ENCODE assay signal across 12 cellular contexts in the genomic region with DNA sequence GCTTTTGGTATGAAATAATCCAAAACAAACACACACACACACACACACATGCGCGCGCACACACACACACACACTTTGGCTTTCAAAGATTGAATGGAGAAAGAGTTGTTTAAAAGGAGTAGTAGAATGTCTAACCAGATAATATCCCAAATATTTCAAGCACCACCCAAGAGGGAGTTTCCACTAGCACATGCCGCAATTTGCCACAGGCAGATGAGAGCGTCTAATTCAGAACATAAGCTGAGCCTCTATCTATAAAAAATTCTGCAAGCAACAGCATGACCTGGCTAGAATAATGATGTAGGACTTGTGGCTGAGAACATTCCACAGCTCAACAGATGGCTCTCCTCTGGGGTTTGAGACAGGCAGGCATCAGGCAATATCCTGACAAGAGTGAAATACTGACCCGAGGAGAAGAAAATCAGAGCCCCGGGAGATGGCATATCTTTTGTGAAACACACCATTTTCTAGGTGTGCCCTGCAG.
A peak's percentile ranks its signal among the peaks of the same experiment; 100 is the strongest.
DNase-seq lines count a peak whose midpoint lies in the region; ATAC-seq and TF ChIP-seq lines count a peak whose summit lies in the region.
"Had no signal": no experiment of that assay in that cellular context is flagged by ENCODE, and none has a peak within 500 bp of the region (broad histone marks: within the 10 kb centered on the region; RNA-seq: fewer than 3 reads in every experiment).

No MANE protein-coding gene starts in this region.

- H3K4me3 ChIP-seq in astrocyte of the cerebellum (ENCODE audit: low read depth, low read length) (no peak overlapping the region), heart left ventricle (no peak overlapping the region), gastrocnemius medialis (no peak overlapping the region)
- H3K4me3 ChIP-seq: transverse colon had no signal

- WGBS in heart left ventricle, 4 donors, result 53 to 67% (median 54%) methylated on average over 7 of the region's 7 CpGs

- no peak for TF ChIP-seq CTCF in astrocyte of the cerebellum (IDR thresholded peaks at IDR 0.05; ENCODE audit: low read depth, low read length, missing control alignments)
- TF ChIP-seq CTCF in heart left ventricle (IDR thresholded peaks at IDR 0.05), result no peak
- TF ChIP-seq CTCF in gastrocnemius medialis (IDR thresholded peaks at IDR 0.05 in 4 of 5, conservative IDR thresholded peaks at IDR 0.05 in 1 of 5), result no peak

- H3K9me3 ChIP-seq in heart left ventricle (no peaks in the 10 kb centered on the region), gastrocnemius medialis (no peaks in the 10 kb centered on the region)
- H3K9me3 ChIP-seq: transverse colon had no signal

- no peak overlapping the region for H3K4me3 Mint-ChIP-seq in activated CD4-positive, alpha-beta memory T cell treated with anti-CD3 and anti-CD28 coated beads for 36 hours
- H3K4me3 Mint-ChIP-seq: central memory CD8-positive, alpha-beta T cell had no signal

- CTCF ChIA-PET in activated CD4-positive, alpha-beta memory T cell treated with anti-CD3 and anti-CD28 coated beads for 36 hours (lab: Charles Lee), result no interaction called here

- intact Hi-C loops in heart left ventricle (cut with DNase I) (no loop called here), gastrocnemius medialis (cut with DNase I; ENCODE audit: low total_unique reads) (no loop called here)
- intact Hi-C loops in activated CD4-positive, alpha-beta memory T cell treated with anti-CD3 and anti-CD28 coated beads for 36 hours (cut with micrococcal nuclease), result no loop called here

- H3K27ac ChIP-seq in heart left ventricle (no peak overlapping the region), gastrocnemius medialis (no peak overlapping the region)

- ATAC-seq in heart left ventricle, result peak; percentile 56 to 75 (median 64)
- ATAC-seq in gastrocnemius medialis, result peak; percentile 50 to 75
- ATAC-seq in HG03521 (IDR thresholded peaks at IDR 0.05; ENCODE audit: unreplicated experiment), result no peak

- no peak for TF ChIP-seq POLR2A in heart left ventricle (IDR thresholded peaks at IDR 0.05)
- TF ChIP-seq POLR2A in gastrocnemius medialis (IDR thresholded peaks at IDR 0.05), result no peak

- peaks cover 20% of the 10 kb centered on the region for H3K4me1 Mint-ChIP-seq in activated CD4-positive, alpha-beta memory T cell treated with anti-CD3 and anti-CD28 coated beads for 36 hours (ENCODE audit: low read depth)
- H3K4me1 Mint-ChIP-seq: central memory CD8-positive, alpha-beta T cell had no signal

- no peaks in the 10 kb centered on the region for H3K36me3 ChIP-seq in heart left ventricle
- H3K36me3 ChIP-seq in gastrocnemius medialis, result no peaks in the 10 kb centered on the region
- H3K36me3 ChIP-seq: transverse colon had no signal

- POLR2A ChIA-PET in activated CD4-positive, alpha-beta memory T cell treated with anti-CD3 and anti-CD28 coated beads for 36 hours (lab: Charles Lee), result no interaction called here

- DNase-seq in GM04504 (ENCODE audit: low read depth), result peak; percentile 72
- peak; percentile 47 for DNase-seq in astrocyte of the cerebellum (ENCODE audit: low read depth)
- DNase-seq in heart left ventricle, result peak in 2 of 5 donors; percentile 33 to 52
- DNase-seq in gastrocnemius medialis, result peak in 1 of 2 donors; percentile 27
- no peak for DNase-seq in HT-29 (ENCODE audit: low spot score)
- DNase-seq in activated CD4-positive, alpha-beta memory T cell treated with anti-CD3 and anti-CD28 coated beads for 36 hours, result no peak
- DNase-seq in NOMO-1 (lab: John Stamatoyannopoulos, UW; ENCODE audit: unreplicated experiment in 2 of 2), result no peak
- DNase-seq: kidney; stimulated activated CD4-positive, alpha-beta T cell treated with anti-CD3 and anti-CD28 coated beads, Interleukin-15, amount 100 ng/mL, for 24 hours; transverse colon had no signal

- H3K36me3 Mint-ChIP-seq in activated CD4-positive, alpha-beta memory T cell treated with anti-CD3 and anti-CD28 coated beads for 36 hours, result no peaks in the 10 kb centered on the region

- H3K27me3 ChIP-seq in heart left ventricle (no peaks in the 10 kb centered on the region), gastrocnemius medialis (no peaks in the 10 kb centered on the region)
- H3K27me3 ChIP-seq: transverse colon had no signal

- H3K27me3 Mint-ChIP-seq in activated CD4-positive, alpha-beta memory T cell treated with anti-CD3 and anti-CD28 coated beads for 36 hours, result no peaks in the 10 kb centered on the region
- H3K27me3 Mint-ChIP-seq: central memory CD8-positive, alpha-beta T cell had no signal

- H3K4me1 ChIP-seq in heart left ventricle, result peaks cover 0 to 10% (median 0%) of the 10 kb centered on the region in 12 donors
- no peaks in the 10 kb centered on the region for H3K4me1 ChIP-seq in gastrocnemius medialis

- in situ Hi-C loops in astrocyte of the cerebellum (cut with HindIII; ENCODE audit: low sequenced_read_pairs) (no loop called here), gastrocnemius medialis (cut with MboI; ENCODE audit: low sequenced_read_pairs in 4 of 4) (no loop called here)

- H3K9me3 Mint-ChIP-seq in activated CD4-positive, alpha-beta memory T cell treated with anti-CD3 and anti-CD28 coated beads for 36 hours, result no peaks in the 10 kb centered on the region
- H3K9me3 Mint-ChIP-seq: central memory CD8-positive, alpha-beta T cell had no signal

- no peak overlapping the region for H3K27ac Mint-ChIP-seq in activated CD4-positive, alpha-beta memory T cell treated with anti-CD3 and anti-CD28 coated beads for 36 hours

Comparison
In these comparisons a context has a peak if more than half of its experiments do, and no peak if none do; other contexts are left out.
1. DNase-seq: peak in GM04504 (single experiment) and astrocyte of the cerebellum (single experiment); none in HT-29 (single experiment), activated CD4-positive, alpha-beta memory T cell treated with anti-CD3 and anti-CD28 coated beads for 36 hours (single experiment) and NOMO-1 (0 of 2).